Comparison of ENCODE assay signal across 9 cellular contexts in genomic region chr4:52837716-52838558, GRCh38. TPM values are rescaled to one million over a fixed set of nuclear protein-coding genes. Genes with fewer than 3 reads are reported as not detected.
DNase-seq lines count a peak whose midpoint lies in the region; FAIRE-seq and TF ChIP-seq lines count a peak whose summit lies in the region.
"Had no signal": no experiment of that assay in that cellular context is flagged by ENCODE, and none has a peak within 500 bp of the region (broad histone marks: within the 10 kb centered on the region; RNA-seq: fewer than 3 reads in every experiment).

No MANE protein-coding gene starts in this region.

- H3K4me1 ChIP-seq in keratinocyte (ENCODE audit: control insufficient read depth, extremely low read depth, insufficient read depth, low read length) (peaks cover 60% of the 10 kb centered on the region), colonic mucosa (no peaks in the 10 kb centered on the region)

- H3K9me1 ChIP-seq in keratinocyte (ENCODE audit: control insufficient read depth, extremely low read depth, insufficient read depth, low read length): no peaks in the 10 kb centered on the region

- no peaks in the 10 kb centered on the region for H4K20me1 ChIP-seq in keratinocyte (ENCODE audit: control insufficient read depth, extremely low read depth, insufficient read depth, low read length)

- peak overlapping the region; percentile 36 for H2AFZ ChIP-seq in keratinocyte (ENCODE audit: control insufficient read depth, low read length)

- DNase-seq in AG20443 (ENCODE audit: low spot score) (peak; percentile 81), Kasumi-1 (lab: John Stamatoyannopoulos, UW) (peak; percentile 99), amniotic epithelial cell (ENCODE audit: low read depth) (peak; percentile 52), keratinocyte (ENCODE audit: low read depth, low spot score) (peak; percentile 75), colonic mucosa (no peak)
- no peak for DNase-seq in effector CD8-positive, alpha-beta T cell (lab: John Stamatoyannopoulos, UW)
- DNase-seq in stimulated activated naive CD4-positive, alpha-beta T cell (lab: John Stamatoyannopoulos, UW): no peak
- DNase-seq in stimulated activated CD4-positive, alpha-beta T cell treated with anti-CD3 and anti-CD28 coated beads, Interleukin-15, amount 100 ng/mL, for 24 hours: no peak
- DNase-seq: DMS153 had no signal

- no peaks in the 10 kb centered on the region for H3K36me3 ChIP-seq in keratinocyte (ENCODE audit: control insufficient read depth in 2 of 2, extremely low read depth in 1 of 2, insufficient read depth in 2 of 2, low read length in 2 of 2)
- H3K36me3 ChIP-seq in colonic mucosa: no peaks in the 10 kb centered on the region

- intact Hi-C loops in colonic mucosa (cut with DNase I): no loop called here

- peak overlapping the region; percentile 10 to 72 (median 55) for H3K4me3 ChIP-seq in keratinocyte (ENCODE audit: control insufficient read depth in 2 of 3, extremely low read depth in 1 of 3, insufficient read depth in 2 of 3, low read depth in 1 of 3, low read length in 3 of 3)
- H3K4me3 ChIP-seq in colonic mucosa: no peak overlapping the region

- H3K27ac ChIP-seq in keratinocyte (ENCODE audit: control insufficient read depth, insufficient read depth, low read length) (peak overlapping the region; percentile 99), colonic mucosa (no peak overlapping the region)

- H3K9ac ChIP-seq in keratinocyte (ENCODE audit: control insufficient read depth, extremely low read depth, insufficient read depth, low read length): peak overlapping the region; percentile 90
- H3K9ac ChIP-seq in colonic mucosa (ENCODE audit: low read depth in 2 of 2, low read length in 2 of 2): no peak overlapping the region

- H3K4me2 ChIP-seq in keratinocyte (ENCODE audit: control insufficient read depth, extremely low read depth, insufficient read depth, low read depth, low read length): peak overlapping the region; percentile 98

- TF ChIP-seq CTCF in keratinocyte (optimal IDR thresholded peaks at IDR 0.05 in 1 of 3, IDR thresholded peaks at IDR 0.05 in 1 of 3, conservative IDR thresholded peaks at IDR 0.05 in 1 of 3; ENCODE audit: extremely low read depth in 1 of 3, insufficient read depth in 2 of 3, low read length in 3 of 3) (no peak), colonic mucosa (IDR thresholded peaks at IDR 0.05) (no peak)

- FAIRE-seq in keratinocyte (lab: Jason Lieb, UNC): peak; percentile 100

- H3K9me3 ChIP-seq in keratinocyte (ENCODE audit: control insufficient read depth, low read depth, low read length): no peaks in the 10 kb centered on the region
- no peaks in the 10 kb centered on the region for H3K9me3 ChIP-seq in colonic mucosa

- dilution Hi-C loops in keratinocyte (cut with MboI; ENCODE audit: extremely low pct_ligation_motif_present, low sequenced_read_pairs): no loop called here

- H3K27me3 ChIP-seq in keratinocyte (ENCODE audit: control insufficient read depth, extremely low read depth, insufficient read depth, low read length): no peaks in the 10 kb centered on the region
- no peaks in the 10 kb centered on the region for H3K27me3 ChIP-seq in colonic mucosa

- H3K79me2 ChIP-seq in keratinocyte (ENCODE audit: control insufficient read depth, insufficient read depth, low read length): no peaks in the 10 kb centered on the region

RNA-seq across cellular contexts. Expression of gene RASL11B, which starts 24.2 kb away (rescaled TPM):
- 1.1 to 1.7 TPM (median 1.4 TPM) in 3 replicates for polyA plus RNA-seq in keratinocyte
- polyA plus RNA-seq in keratinocyte (2011; ENCODE audit: low read depth): 0.50 TPM
- 0.56 and 0.70 TPM in 2 replicates for polyA plus RNA-seq in keratinocyte (2011; cell fraction: cytosol; rRNA removed)
- polyA plus RNA-seq in keratinocyte (2011; cell fraction: nucleus; rRNA removed): 0.71 and 0.97 TPM in 2 replicates
- polyA plus RNA-seq in keratinocyte (2012; ENCODE audit: low replicate concordance): 0.93 and 1.2 TPM in 2 replicates
- polyA minus RNA-seq in keratinocyte: 0.36 to 1.1 TPM (median 0.53 TPM) in 3 replicates
- polyA minus RNA-seq in keratinocyte (2011; cell fraction: cytosol; rRNA and poly(A)+ RNA removed): not detected
- polyA minus RNA-seq in keratinocyte (2011; cell fraction: nucleus; rRNA and poly(A)+ RNA removed): 0.21 and 0.70 TPM in 2 replicates
- total RNA-seq in colonic mucosa: under 1 TPM in 1 of 2 donors, not detected in 1; 0.35 TPM

Comparison
In these comparisons a context has a peak if more than half of its experiments do, and no peak if none do; other contexts are left out.
1. DNase-seq: peak in AG20443 (single experiment), Kasumi-1 (2 of 2), amniotic epithelial cell (single experiment) and keratinocyte (single experiment); none in effector CD8-positive, alpha-beta T cell (single experiment), stimulated activated naive CD4-positive, alpha-beta T cell (0 of 6), stimulated activated CD4-positive, alpha-beta T cell treated with anti-CD3 and anti-CD28 coated beads, Interleukin-15, amount 100 ng/mL, for 24 hours (single experiment) and colonic mucosa (single experiment).